ENCODE assay signal across 8 cellular contexts in genomic region chr3:122795674-122795969, GRCh38. TPM values are rescaled to one million over a fixed set of nuclear protein-coding genes. Genes with fewer than 3 reads are reported as not detected.
DNase-seq lines count a peak whose midpoint lies in the region; ATAC-seq and TF ChIP-seq lines count a peak whose summit lies in the region.

No MANE protein-coding gene starts in this region.

- H3K4me3 Mint-ChIP-seq in naive B cell: peak overlapping the region in 6 of 8 donors; percentile 70 to 93 (median 86)

- no peak for ATAC-seq in naive B cell (ENCODE audit: low read depth in 2 of 2)
- no peak for ATAC-seq in GM18873 (IDR thresholded peaks at IDR 0.05; ENCODE audit: low FRiP score, unreplicated experiment)
- ATAC-seq in HG02759 (IDR thresholded peaks at IDR 0.05; ENCODE audit: unreplicated experiment): no peak

- DNase-seq in AG04450 (ENCODE audit: low read depth, low spot score) (no peak), Karpas-422 (no peak), coronary artery (ENCODE audit: low spot score) (no peak), naive B cell (peak; percentile 12), NCI-H2171 (lab: John Stamatoyannopoulos, UW) (no peak), D341Med (ENCODE audit: low spot score) (no peak)

- H3K9me3 Mint-ChIP-seq in naive B cell: no peaks in the 10 kb centered on the region

- H3K9me3 ChIP-seq in AG04450 (ENCODE audit: control insufficient read depth, insufficient read depth, low read length): no peaks in the 10 kb centered on the region
- no peaks in the 10 kb centered on the region for H3K9me3 ChIP-seq in Karpas-422 (ENCODE audit: low read length)

- H2AFZ ChIP-seq in Karpas-422 (ENCODE audit: low read length): 0 out of 2 replicates have a peak overlapping the region, but pooled peaks have one; percentile 84

- H3K4me1 ChIP-seq in Karpas-422 (ENCODE audit: low read length): peaks cover 39% of the 10 kb centered on the region

- TF ChIP-seq CTCF in AG04450 (IDR thresholded peaks at IDR 0.05; ENCODE audit: low read depth, low read length): no peak
- TF ChIP-seq CTCF in coronary artery (IDR thresholded peaks at IDR 0.05): no peak

- H3K36me3 Mint-ChIP-seq in naive B cell: no peaks in the 10 kb centered on the region

- H3K27me3 ChIP-seq in AG04450 (ENCODE audit: control insufficient read depth, insufficient read depth, low read length) (no peaks in the 10 kb centered on the region), Karpas-422 (ENCODE audit: low read length) (no peaks in the 10 kb centered on the region)

- H3K27me3 Mint-ChIP-seq in naive B cell: no peaks in the 10 kb centered on the region

- H3K9ac ChIP-seq in Karpas-422 (ENCODE audit: low read length): peak overlapping the region; percentile 77

- no peaks in the 10 kb centered on the region; the same call in 1 of the 2 replicates for H4K20me1 ChIP-seq in Karpas-422 (ENCODE audit: insufficient read depth, low read depth, low read length)

- no peaks in the 10 kb centered on the region for H3K9me2 ChIP-seq in Karpas-422 (replicated peaks; ENCODE audit: insufficient read depth, low read length)

- H3K27ac Mint-ChIP-seq in naive B cell: peak overlapping the region in 5 of 6 donors; percentile 59 to 93 (median 72)

- POLR2A ChIA-PET in AG04450 (lab: Yijun Ruan, JAX): no interaction called here

- peaks cover 16 to 28% (median 21%) of the 10 kb centered on the region in 3 donors for H3K4me1 Mint-ChIP-seq in naive B cell

- CTCF ChIA-PET in AG04450 (lab: Charles Lee): interaction anchor here (0.7 kb wide), 1 partner anchor 411 kb away, joined by 4 read pairs; the partner anchor contains the start of gene FAM162A

- peak overlapping the region; percentile 97 for H3K4me2 ChIP-seq in Karpas-422 (ENCODE audit: low read depth, low read length, poor library complexity, severe bottlenecking)

- 0 out of 2 replicates have a peak, but pooled peaks cover 4% of the 10 kb centered on the region for H3K36me3 ChIP-seq in Karpas-422 (ENCODE audit: insufficient read depth, low read length)

- H3K27ac ChIP-seq in AG04450 (ENCODE audit: low read depth, low read length) (peak overlapping the region; percentile 69), Karpas-422 (ENCODE audit: low read length) (no peak overlapping the region), coronary artery (peak overlapping the region; percentile 92 to 99)

- H3K4me3 ChIP-seq in AG04450 (ENCODE audit: low read depth, low read length) (peak overlapping the region; percentile 86), Karpas-422 (ENCODE audit: low read length) (peak overlapping the region; percentile 71), coronary artery (peak overlapping the region; percentile 78)

- H3K79me2 ChIP-seq in Karpas-422 (ENCODE audit: low read length): peaks cover 40% of the 10 kb centered on the region

RNA-seq across cellular contexts. Expression of gene SLC49A4, which starts 0.8 kb away (rescaled TPM):
- 12.0 and 16.4 TPM in 2 replicates for polyA plus RNA-seq in AG04450 (2011; rRNA removed)
- 10.5 and 13.5 TPM in 2 replicates for polyA minus RNA-seq in AG04450 (2011; rRNA and poly(A)+ RNA removed)
- total RNA-seq in Karpas-422 (2014; rRNA removed; shearing (Covaris generic); ENCODE audit: low replicate concordance): 6.3 and 6.4 TPM in 2 replicates
- 1 to 10 TPM; 3.0 to 5.4 (median 4.3) TPM for polyA plus RNA-seq in naive B cell (ENCODE audit: low read depth in 6 of 6)

RNA-seq across cellular contexts. Expression of gene HSPBAP1, which starts 2.0 kb away (rescaled TPM):
- polyA plus RNA-seq in AG04450 (2011; rRNA removed) (6.3 and 8.3 TPM in 2 replicates), naive B cell (ENCODE audit: low read depth in 6 of 6) (10 to 100 TPM in 4 of 6 donors, 1 to 10 TPM in 2; 8.6 to 14.7 (median 10.7) TPM)
- 4.0 and 4.9 TPM in 2 replicates for polyA minus RNA-seq in AG04450 (2011; rRNA and poly(A)+ RNA removed)
- 16.4 and 28.2 TPM in 2 replicates for total RNA-seq in Karpas-422 (2014; rRNA removed; shearing (Covaris generic); ENCODE audit: low replicate concordance)
